ENCODE assay signal across 13 cellular contexts in the genomic region with DNA sequence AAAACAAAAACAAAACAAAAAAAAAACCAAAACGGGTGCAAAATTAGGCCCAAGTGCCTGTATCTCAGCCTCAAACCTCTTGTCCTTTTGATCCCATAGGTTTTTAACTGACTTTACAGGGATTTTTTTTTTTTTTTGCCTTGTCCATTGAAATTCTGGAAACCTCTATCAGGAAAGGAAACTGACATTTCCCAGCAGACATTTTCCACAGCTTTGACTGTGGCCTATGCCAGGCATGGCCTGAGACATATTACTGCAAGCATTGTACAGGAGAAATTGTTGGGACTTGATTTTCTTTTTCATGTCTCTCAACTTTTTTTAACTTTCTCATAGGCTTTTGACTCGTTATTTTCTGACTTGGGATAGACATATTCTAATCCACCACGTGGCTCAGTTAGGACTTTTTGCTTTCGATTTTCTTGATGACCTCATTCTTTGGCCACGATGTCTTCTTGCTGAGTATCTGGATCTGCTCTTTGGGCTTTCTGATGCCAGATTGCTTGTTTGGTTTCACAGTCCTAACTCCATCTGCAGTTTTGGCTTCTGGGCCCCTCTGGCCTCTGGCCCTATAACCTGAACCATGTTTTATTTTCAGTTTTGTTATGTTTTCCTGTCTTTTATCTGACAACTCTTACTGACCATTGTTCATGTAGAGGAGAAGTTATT.
DNase-seq lines count a peak whose midpoint lies in the region; ATAC-seq and TF ChIP-seq lines count a peak whose summit lies in the region.
"Had no signal": no experiment of that assay in that cellular context is flagged by ENCODE, and none has a peak within 500 bp of the region (broad histone marks: within the 10 kb centered on the region; RNA-seq: fewer than 3 reads in every experiment).

No MANE protein-coding gene starts in this region.

- H3K9ac ChIP-seq in Loucy (ENCODE audit: low read depth, low read length, poor library complexity, severe bottlenecking): no peak overlapping the region
- H3K9ac ChIP-seq in liver (ENCODE audit: low read depth in 1 of 2, low read length in 2 of 2): no peak overlapping the region

- 58% methylated on average over 5 of the region's 5 CpGs for WGBS in liver
- 68% methylated on average over 5 of the region's 5 CpGs for WGBS in prostate gland

- H2AFZ ChIP-seq in Loucy (ENCODE audit: low read length): peak overlapping the region; percentile 47; the same call in 1 of the 2 replicates

- H4K20me1 ChIP-seq in Loucy (ENCODE audit: insufficient read depth, low read length, poor library complexity, severe bottlenecking): no peaks in the 10 kb centered on the region

- peaks cover 34% of the 10 kb centered on the region for H3K4me1 ChIP-seq in Loucy (ENCODE audit: insufficient read depth, low read length, poor library complexity, severe bottlenecking)
- no peaks in the 10 kb centered on the region for H3K4me1 ChIP-seq in liver (ENCODE audit: control insufficient read depth in 4 of 4, insufficient read depth in 4 of 4, low read length in 3 of 4)
- H3K4me1 ChIP-seq in prostate gland (replicated peaks): no peaks in the 10 kb centered on the region

- DNase-seq in AG20443 (ENCODE audit: low spot score) (peak; percentile 79), cerebellar cortex (ENCODE audit: low spot score) (peak; percentile 89), prostate gland (ENCODE audit: low spot score) (no peak), HuH-7.5 (ENCODE audit: low spot score) (no peak), COLO668 (lab: John Stamatoyannopoulos, UW; ENCODE audit: unreplicated experiment) (no peak)
- DNase-seq: amygdala; effector memory CD8-positive, alpha-beta T cell; hypothalamus; mammary epithelial cell; NCI-H2107 had no signal

- H3K4me2 ChIP-seq in Loucy (ENCODE audit: low read depth, low read length, poor library complexity, severe bottlenecking): peak overlapping the region; percentile 21

- no peak for TF ChIP-seq POLR2A in prostate gland (IDR thresholded peaks at IDR 0.05)

- H3K27me3 ChIP-seq in Loucy (ENCODE audit: insufficient read depth, low read length, poor library complexity, severe bottlenecking): no peaks in the 10 kb centered on the region
- no peaks in the 10 kb centered on the region for H3K27me3 ChIP-seq in liver (ENCODE audit: control insufficient read depth in 4 of 4, insufficient read depth in 4 of 4, low read length in 3 of 4)
- H3K27me3 ChIP-seq in prostate gland (replicated peaks; ENCODE audit: insufficient read depth): no peaks in the 10 kb centered on the region

- H3K9me3 ChIP-seq in Loucy (ENCODE audit: insufficient read depth, low read depth, low read length) (no peaks in the 10 kb centered on the region), liver (ENCODE audit: control insufficient read depth in 4 of 4, low read length in 3 of 4) (no peaks in the 10 kb centered on the region), prostate gland (no peaks in the 10 kb centered on the region)

- no peak for ATAC-seq in HG03442 (IDR thresholded peaks at IDR 0.05; ENCODE audit: unreplicated experiment)
- ATAC-seq: effector memory CD8-positive, alpha-beta T cell had no signal

- intact Hi-C loops in prostate gland (cut with DNase I): no loop called here

- no peaks in the 10 kb centered on the region for H3K79me2 ChIP-seq in Loucy (ENCODE audit: insufficient read depth, low read length)

- peak overlapping the region in 1 of 2 donors; percentile 29 for H3K27ac ChIP-seq in liver (ENCODE audit: low read depth in 1 of 2, low read length in 2 of 2)
- no peak overlapping the region for H3K27ac ChIP-seq in prostate gland

- no peak for TF ChIP-seq CTCF in Loucy (conservative IDR thresholded peaks at IDR 0.05; ENCODE audit: low read length)
- TF ChIP-seq CTCF in liver (IDR thresholded peaks at IDR 0.05; ENCODE audit: low read depth, low read length, missing input control): no peak
- no peak for TF ChIP-seq CTCF in prostate gland (IDR thresholded peaks at IDR 0.05)

- H3K9me2 ChIP-seq in Loucy (replicated peaks; ENCODE audit: low read depth, low read length): no peaks in the 10 kb centered on the region

- no peak for TF ChIP-seq RAD21 in liver (IDR thresholded peaks at IDR 0.05)

- peaks cover 4% of the 10 kb centered on the region; the same call in 1 of the 2 replicates for H3F3A ChIP-seq in Loucy (ENCODE audit: low read depth)

- H3K36me3 ChIP-seq in Loucy (ENCODE audit: insufficient read depth, low read length) (no peaks in the 10 kb centered on the region), liver (ENCODE audit: control insufficient read depth in 4 of 4, insufficient read depth in 3 of 4, low read depth in 1 of 4, low read length in 3 of 4) (no peaks in the 10 kb centered on the region), prostate gland (no peaks in the 10 kb centered on the region)

- H3K4me3 ChIP-seq in Loucy (ENCODE audit: low read length, poor library complexity, severe bottlenecking): no peak overlapping the region
- H3K4me3 ChIP-seq in liver (ENCODE audit: low read depth in 1 of 3, low read length in 3 of 3): no peak overlapping the region
- H3K4me3 ChIP-seq in prostate gland: no peak overlapping the region

TF ChIP-seq in liver, 16 proteins besides CTCF, POLR2A, EP300 and RAD21:
- TF ChIP-seq HNF4G (IDR thresholded peaks at IDR 0.05): no peak
- TF ChIP-seq, protein P1, sequence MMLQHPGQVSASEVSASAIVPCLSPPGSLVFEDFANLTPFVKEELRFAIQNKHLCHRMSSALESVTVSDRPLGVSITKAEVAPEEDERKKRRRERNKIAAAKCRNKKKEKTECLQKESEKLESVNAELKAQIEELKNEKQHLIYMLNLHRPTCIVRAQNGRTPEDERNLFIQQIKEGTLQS (IDR thresholded peaks at IDR 0.05): no peak
- TF ChIP-seq EGR1 (IDR thresholded peaks at IDR 0.05; ENCODE audit: low read depth in 2 of 2): no peak
- peak in 1 of 2 donors; percentile 86 for TF ChIP-seq JUND (IDR thresholded peaks at IDR 0.05)
- no peak for TF ChIP-seq TAF1 (conservative IDR thresholded peaks at IDR 0.05)
- no peak for TF ChIP-seq REST (IDR thresholded peaks at IDR 0.05)
- TF ChIP-seq, protein P2, sequence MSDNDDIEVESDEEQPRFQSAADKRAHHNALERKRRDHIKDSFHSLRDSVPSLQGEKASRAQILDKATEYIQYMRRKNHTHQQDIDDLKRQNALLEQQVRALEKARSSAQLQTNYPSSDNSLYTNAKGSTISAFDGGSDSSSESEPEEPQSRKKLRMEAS (IDR thresholded peaks at IDR 0.05): peak; percentile 17
- no peak for TF ChIP-seq ZBTB33 (IDR thresholded peaks at IDR 0.05)
- TF ChIP-seq GABPA (IDR thresholded peaks at IDR 0.05 in 1 of 2, conservative IDR thresholded peaks at IDR 0.05 in 1 of 2): no peak
- TF ChIP-seq RXRA (IDR thresholded peaks at IDR 0.05): no peak
- TF ChIP-seq FOXA2 (IDR thresholded peaks at IDR 0.05): no peak
- no peak for TF ChIP-seq SP1 (IDR thresholded peaks at IDR 0.05)
- TF ChIP-seq YY1 (IDR thresholded peaks at IDR 0.05): peak; percentile 52
- no peak for TF ChIP-seq NR2F2 (IDR thresholded peaks at IDR 0.05)
- TF ChIP-seq FOXA1 (IDR thresholded peaks at IDR 0.05): no peak
- peak in 1 of 2 donors; percentile 83 for TF ChIP-seq HNF4A (conservative IDR thresholded peaks at IDR 0.05)

Comparison
In these comparisons a context has a peak if more than half of its experiments do, and no peak if none do; other contexts are left out.
1. DNase-seq: peak in AG20443 (single experiment) and cerebellar cortex (single experiment); none in prostate gland (single experiment), HuH-7.5 (single experiment) and COLO668 (single experiment).